Comparison of ENCODE assay signal across 21 cellular contexts in the genomic region with DNA sequence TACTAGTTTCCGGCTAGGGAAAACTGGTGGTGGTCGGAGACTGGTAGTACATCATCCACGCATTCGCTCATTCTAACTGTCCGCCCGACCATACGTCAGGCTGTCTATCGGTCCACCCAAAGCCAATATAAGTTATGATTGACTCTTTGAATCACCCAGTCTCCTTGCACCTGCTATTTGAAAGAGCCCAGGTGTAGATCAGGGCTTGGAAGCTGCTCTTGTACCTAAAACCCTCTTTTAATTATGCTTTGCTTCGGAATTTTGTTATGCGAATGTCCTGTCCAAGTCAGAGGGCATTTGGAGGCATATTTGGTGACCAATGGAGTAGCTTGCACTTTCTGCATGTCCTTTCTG. TPM values are rescaled to one million over a fixed set of nuclear protein-coding genes. Genes with fewer than 3 reads are reported as not detected.
"Had no signal": no experiment of that assay in that cellular context is flagged by ENCODE, and none has a peak within 500 bp of the region (broad histone marks: within the 10 kb centered on the region; RNA-seq: fewer than 3 reads in every experiment).

No MANE protein-coding gene starts in this region.

- DNase-seq: activated CD4-positive, alpha-beta T cell treated with anti-CD3 and anti-CD28 coated beads, Interleukin-2, amount 50 U/mL, for 4 hours; activated T-cell treated with anti-CD3 and anti-CD28 coated beads for 4 hours; foreskin melanocyte; kidney; stimulated activated CD4-positive, alpha-beta T cell treated with anti-CD3 and anti-CD28 coated beads, Interleukin-12 subunit alpha, Interleukin-12 subunit beta, amount 100 ng/mL, for 4 hours; stimulated activated CD4-positive, alpha-beta T cell treated with anti-CD3 and anti-CD28 coated beads, Interleukin-1b, Interleukin-23, amount 100 ng/mL, for 48 hours; stimulated activated naive CD4-positive, alpha-beta T cell; tibial artery; WERI-Rb-1 had no signal

- H3K4me3 ChIP-seq: body of pancreas, tibial artery had no signal

- H3K4me3 Mint-ChIP-seq: activated naive CD8-positive, alpha-beta T cell treated with anti-CD3 and anti-CD28 coated beads, Interleukin-2, amount 10 ng/mL, durations not matched to agents 7 days and 5 days; memory B cell; neural crest cell had no signal

- H3K27ac Mint-ChIP-seq: activated naive CD8-positive, alpha-beta T cell treated with anti-CD3 and anti-CD28 coated beads, Interleukin-2, amount 10 ng/mL, durations not matched to agents 7 days and 5 days; memory B cell; progenitor cell of endocrine pancreas had no signal

- H3K36me3 Mint-ChIP-seq: memory B cell had no signal

- H3K36me3 ChIP-seq: tibial artery, WERI-Rb-1 had no signal

- H3K9me3 Mint-ChIP-seq: neural crest cell had no signal

- H3K9me3 ChIP-seq: body of pancreas, tibial artery had no signal

- H3K27ac ChIP-seq: body of pancreas, dorsolateral prefrontal cortex, tibial artery, WERI-Rb-1 had no signal

- H3K4me1 Mint-ChIP-seq: memory B cell, neural crest cell had no signal

RNA-seq across cellular contexts. Expression of a gene that starts 5.7 kb away (rescaled TPM):
- total RNA-seq: activated naive CD8-positive, alpha-beta T cell treated with anti-CD3 and anti-CD28 coated beads, Interleukin-2, amount 10 ng/mL, durations not matched to agents 7 days and 5 days; body of pancreas; cardiac septum; epithelial cell of proximal tubule; kidney; mononuclear cell; neural crest cell; omental fat pad; progenitor cell of endocrine pancreas; subcutaneous adipose tissue had no signal

RNA-seq across cellular contexts. Expression of a gene that starts 56.7 kb away (rescaled TPM):
- total RNA-seq: activated naive CD8-positive, alpha-beta T cell treated with anti-CD3 and anti-CD28 coated beads, Interleukin-2, amount 10 ng/mL, durations not matched to agents 7 days and 5 days; body of pancreas; cardiac septum; epithelial cell of proximal tubule; kidney; left lobe of liver; mononuclear cell; neural crest cell; omental fat pad; progenitor cell of endocrine pancreas; subcutaneous adipose tissue had no signal
